Comparison of ENCODE assay signal across 2 cellular contexts in the genomic region with DNA sequence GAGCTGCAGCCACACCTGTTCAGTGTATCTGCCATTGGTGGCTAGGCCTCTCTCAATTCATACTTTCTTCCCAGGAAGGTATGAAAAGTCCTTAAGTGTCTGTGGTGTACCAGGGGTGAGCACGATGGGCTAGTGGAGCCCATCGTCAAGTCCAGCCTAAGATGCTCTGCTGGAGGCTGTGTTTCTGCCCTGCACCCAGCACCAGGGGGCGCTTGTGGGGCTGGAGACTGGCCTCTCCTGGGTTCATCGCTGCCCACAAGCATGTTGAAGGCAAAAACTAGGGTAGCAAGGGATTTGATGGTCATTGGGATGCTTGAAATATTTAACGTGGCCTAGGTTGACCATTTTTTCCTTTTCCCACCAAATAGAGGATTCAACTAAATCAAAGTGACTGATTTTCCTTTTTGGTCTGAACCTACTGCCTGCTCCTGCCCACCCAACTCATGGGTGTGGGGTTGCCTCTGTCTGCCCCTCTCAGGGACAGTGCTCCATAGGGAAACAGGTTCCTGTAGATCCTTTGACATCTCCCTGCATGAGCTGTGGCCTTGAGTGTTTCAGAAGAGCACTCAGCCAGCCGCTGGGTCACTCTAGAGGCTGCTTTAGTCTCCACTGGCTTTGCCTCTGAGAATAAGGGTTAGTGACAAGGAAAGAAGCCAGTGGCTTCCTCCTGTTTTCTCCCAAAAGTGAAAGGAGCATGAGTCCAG.
TF ChIP-seq lines count a peak whose summit lies in the region.

No MANE protein-coding gene starts in this region.

TF ChIP-seq in HCT116, 20 proteins besides CTCF, POLR2A, EP300 and RAD21:
- TF ChIP-seq CBX3 (IDR thresholded peaks at IDR 0.05; ENCODE audit: low read depth), result no peak
- no peak for TF ChIP-seq JUND (IDR thresholded peaks at IDR 0.05)
- TF ChIP-seq, protein P1, sequence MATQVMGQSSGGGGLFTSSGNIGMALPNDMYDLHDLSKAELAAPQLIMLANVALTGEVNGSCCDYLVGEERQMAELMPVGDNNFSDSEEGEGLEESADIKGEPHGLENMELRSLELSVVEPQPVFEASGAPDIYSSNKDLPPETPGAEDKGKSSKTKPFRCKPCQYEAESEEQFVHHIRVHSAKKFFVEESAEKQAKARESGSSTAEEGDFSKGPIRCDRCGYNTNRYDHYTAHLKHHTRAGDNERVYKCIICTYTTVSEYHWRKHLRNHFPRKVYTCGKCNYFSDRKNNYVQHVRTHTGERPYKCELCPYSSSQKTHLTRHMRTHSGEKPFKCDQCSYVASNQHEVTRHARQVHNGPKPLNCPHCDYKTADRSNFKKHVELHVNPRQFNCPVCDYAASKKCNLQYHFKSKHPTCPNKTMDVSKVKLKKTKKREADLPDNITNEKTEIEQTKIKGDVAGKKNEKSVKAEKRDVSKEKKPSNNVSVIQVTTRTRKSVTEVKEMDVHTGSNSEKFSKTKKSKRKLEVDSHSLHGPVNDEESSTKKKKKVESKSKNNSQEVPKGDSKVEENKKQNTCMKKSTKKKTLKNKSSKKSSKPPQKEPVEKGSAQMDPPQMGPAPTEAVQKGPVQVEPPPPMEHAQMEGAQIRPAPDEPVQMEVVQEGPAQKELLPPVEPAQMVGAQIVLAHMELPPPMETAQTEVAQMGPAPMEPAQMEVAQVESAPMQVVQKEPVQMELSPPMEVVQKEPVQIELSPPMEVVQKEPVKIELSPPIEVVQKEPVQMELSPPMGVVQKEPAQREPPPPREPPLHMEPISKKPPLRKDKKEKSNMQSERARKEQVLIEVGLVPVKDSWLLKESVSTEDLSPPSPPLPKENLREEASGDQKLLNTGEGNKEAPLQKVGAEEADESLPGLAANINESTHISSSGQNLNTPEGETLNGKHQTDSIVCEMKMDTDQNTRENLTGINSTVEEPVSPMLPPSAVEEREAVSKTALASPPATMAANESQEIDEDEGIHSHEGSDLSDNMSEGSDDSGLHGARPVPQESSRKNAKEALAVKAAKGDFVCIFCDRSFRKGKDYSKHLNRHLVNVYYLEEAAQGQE (IDR thresholded peaks at IDR 0.05; ENCODE audit: low read depth), result no peak
- no peak for TF ChIP-seq FOSL1 (IDR thresholded peaks at IDR 0.05; ENCODE audit: low read depth)
- no peak for TF ChIP-seq EGR1 (IDR thresholded peaks at IDR 0.05; ENCODE audit: low read depth)
- TF ChIP-seq ZNF274 (IDR thresholded peaks at IDR 0.05; ENCODE audit: low read depth, low read length), result no peak
- no peak for TF ChIP-seq EZH2phosphoT487 (IDR thresholded peaks at IDR 0.05; ENCODE audit: borderline replicate concordance)
- TF ChIP-seq POLR2AphosphoS5 (IDR thresholded peaks at IDR 0.05; ENCODE audit: low read depth, low read length), result no peak
- no peak for TF ChIP-seq ELF1 (IDR thresholded peaks at IDR 0.05; ENCODE audit: borderline replicate concordance, low read depth)
- TF ChIP-seq EZH2 (IDR thresholded peaks at IDR 0.05), result no peak
- TF ChIP-seq SIN3A (IDR thresholded peaks at IDR 0.05; ENCODE audit: low read depth), result no peak
- no peak for TF ChIP-seq SRF (IDR thresholded peaks at IDR 0.05; ENCODE audit: low read depth)
- TF ChIP-seq YY1 (IDR thresholded peaks at IDR 0.05; ENCODE audit: extremely low read depth, insufficient replicate concordance, low read depth, low read length), result no peak
- TF ChIP-seq CEBPB (IDR thresholded peaks at IDR 0.05; ENCODE audit: low read depth), result no peak
- TF ChIP-seq TCF7L2 (IDR thresholded peaks at IDR 0.05; ENCODE audit: borderline replicate concordance, extremely low read depth, insufficient read depth, insufficient read length), result no peak

TF ChIP-seq in HepG2, 621 proteins besides CTCF, POLR2A, EP300 and RAD21:
- no peak for TF ChIP-seq ZNF33B (CRISPR knock-in tag; IDR thresholded peaks at IDR 0.05)
- TF ChIP-seq ZNF607 (CRISPR knock-in tag; IDR thresholded peaks at IDR 0.05; ENCODE audit: borderline replicate concordance), result no peak
- peak; percentile 41 for TF ChIP-seq XRCC5 (optimal IDR thresholded peaks at IDR 0.05; ENCODE audit: low read length)
- no peak for TF ChIP-seq MAFK (conservative IDR thresholded peaks at IDR 0.05 in 1 of 2, IDR thresholded peaks at IDR 0.05 in 1 of 2; ENCODE audit: low read length in 2 of 2)
- peak; percentile 26; the same call in 1 of the 2 replicates for TF ChIP-seq SMC3 (IDR thresholded peaks at IDR 0.05; ENCODE audit: low read length)
- TF ChIP-seq PHB2 (IDR thresholded peaks at IDR 0.05; ENCODE audit: partially characterized antibody), result no peak
- peak; percentile 26 for TF ChIP-seq STAG1 (CRISPR knock-in tag; IDR thresholded peaks at IDR 0.05)
- no peak for TF ChIP-seq PRPF4 (IDR thresholded peaks at IDR 0.05; ENCODE audit: low read depth, low read length, poor library complexity, severe bottlenecking)
- TF ChIP-seq HNF1A (IDR thresholded peaks at IDR 0.05; ENCODE audit: low read depth), result no peak
- TF ChIP-seq HNF1A (CRISPR knock-in tag; IDR thresholded peaks at IDR 0.05; ENCODE audit: borderline replicate concordance), result no peak
